In genomic region chr17:17511971-17512858, GRCh38 we compare ENCODE assay signal across 1 cellular context.
TF ChIP-seq lines count a peak whose summit lies in the region.

No MANE protein-coding gene starts in this region.

TF ChIP-seq in H1, 55 proteins besides CTCF, POLR2A, EP300 and RAD21 (continued from another document):
- TF ChIP-seq RXRA (IDR thresholded peaks at IDR 0.05; ENCODE audit: insufficient read depth, low read depth, low read length) = no peak
- no peak for TF ChIP-seq POLR2AphosphoS5 (IDR thresholded peaks at IDR 0.05; ENCODE audit: low read depth, low read length)
- no peak for TF ChIP-seq NRF1 (IDR thresholded peaks at IDR 0.05; ENCODE audit: low read depth, low read length)
- no peak for TF ChIP-seq KDM5A (IDR thresholded peaks at IDR 0.05; ENCODE audit: low read length)
- TF ChIP-seq CEBPB (IDR thresholded peaks at IDR 0.05; ENCODE audit: low read depth, low read length) = no peak
- no peak for TF ChIP-seq ZNF274 (IDR thresholded peaks at IDR 0.05; ENCODE audit: borderline replicate concordance, extremely low read depth, low read length)
